2 cellular contexts compared by ENCODE assay signal in genomic region chr3:73052857-73053256, GRCh38.
TF ChIP-seq lines count a peak whose summit lies in the region.

No MANE protein-coding gene starts in this region.

TF ChIP-seq in endothelial cell of umbilical vein, 7 proteins besides CTCF, POLR2A, EP300 and RAD21 (continued from another document):
- TF ChIP-seq EZH2 (IDR thresholded peaks at IDR 0.05; ENCODE audit: borderline replicate concordance, low read depth, low read length, severe bottlenecking): no peak

TF ChIP-seq in WTC11, 78 proteins besides CTCF, POLR2A, EP300 and RAD21 (continued from another document):
- TF ChIP-seq, protein P1, sequence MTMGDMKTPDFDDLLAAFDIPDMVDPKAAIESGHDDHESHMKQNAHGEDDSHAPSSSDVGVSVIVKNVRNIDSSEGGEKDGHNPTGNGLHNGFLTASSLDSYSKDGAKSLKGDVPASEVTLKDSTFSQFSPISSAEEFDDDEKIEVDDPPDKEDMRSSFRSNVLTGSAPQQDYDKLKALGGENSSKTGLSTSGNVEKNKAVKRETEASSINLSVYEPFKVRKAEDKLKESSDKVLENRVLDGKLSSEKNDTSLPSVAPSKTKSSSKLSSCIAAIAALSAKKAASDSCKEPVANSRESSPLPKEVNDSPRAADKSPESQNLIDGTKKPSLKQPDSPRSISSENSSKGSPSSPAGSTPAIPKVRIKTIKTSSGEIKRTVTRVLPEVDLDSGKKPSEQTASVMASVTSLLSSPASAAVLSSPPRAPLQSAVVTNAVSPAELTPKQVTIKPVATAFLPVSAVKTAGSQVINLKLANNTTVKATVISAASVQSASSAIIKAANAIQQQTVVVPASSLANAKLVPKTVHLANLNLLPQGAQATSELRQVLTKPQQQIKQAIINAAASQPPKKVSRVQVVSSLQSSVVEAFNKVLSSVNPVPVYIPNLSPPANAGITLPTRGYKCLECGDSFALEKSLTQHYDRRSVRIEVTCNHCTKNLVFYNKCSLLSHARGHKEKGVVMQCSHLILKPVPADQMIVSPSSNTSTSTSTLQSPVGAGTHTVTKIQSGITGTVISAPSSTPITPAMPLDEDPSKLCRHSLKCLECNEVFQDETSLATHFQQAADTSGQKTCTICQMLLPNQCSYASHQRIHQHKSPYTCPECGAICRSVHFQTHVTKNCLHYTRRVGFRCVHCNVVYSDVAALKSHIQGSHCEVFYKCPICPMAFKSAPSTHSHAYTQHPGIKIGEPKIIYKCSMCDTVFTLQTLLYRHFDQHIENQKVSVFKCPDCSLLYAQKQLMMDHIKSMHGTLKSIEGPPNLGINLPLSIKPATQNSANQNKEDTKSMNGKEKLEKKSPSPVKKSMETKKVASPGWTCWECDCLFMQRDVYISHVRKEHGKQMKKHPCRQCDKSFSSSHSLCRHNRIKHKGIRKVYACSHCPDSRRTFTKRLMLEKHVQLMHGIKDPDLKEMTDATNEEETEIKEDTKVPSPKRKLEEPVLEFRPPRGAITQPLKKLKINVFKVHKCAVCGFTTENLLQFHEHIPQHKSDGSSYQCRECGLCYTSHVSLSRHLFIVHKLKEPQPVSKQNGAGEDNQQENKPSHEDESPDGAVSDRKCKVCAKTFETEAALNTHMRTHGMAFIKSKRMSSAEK (CRISPR knock-in tag; IDR thresholded peaks at IDR 0.05; ENCODE audit: borderline replicate concordance): no peak
- TF ChIP-seq ZNF219 (CRISPR knock-in tag; IDR thresholded peaks at IDR 0.05; ENCODE audit: borderline replicate concordance) (no peak), ATF3 (CRISPR knock-in tag; conservative IDR thresholded peaks at IDR 0.05) (no peak), CREB1 (CRISPR knock-in tag; IDR thresholded peaks at IDR 0.05) (no peak), NR3C1 (CRISPR knock-in tag; conservative IDR thresholded peaks at IDR 0.05; ENCODE audit: low read depth) (no peak)
- TF ChIP-seq, protein P2, sequence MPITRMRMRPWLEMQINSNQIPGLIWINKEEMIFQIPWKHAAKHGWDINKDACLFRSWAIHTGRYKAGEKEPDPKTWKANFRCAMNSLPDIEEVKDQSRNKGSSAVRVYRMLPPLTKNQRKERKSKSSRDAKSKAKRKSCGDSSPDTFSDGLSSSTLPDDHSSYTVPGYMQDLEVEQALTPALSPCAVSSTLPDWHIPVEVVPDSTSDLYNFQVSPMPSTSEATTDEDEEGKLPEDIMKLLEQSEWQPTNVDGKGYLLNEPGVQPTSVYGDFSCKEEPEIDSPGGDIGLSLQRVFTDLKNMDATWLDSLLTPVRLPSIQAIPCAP (CRISPR knock-in tag; IDR thresholded peaks at IDR 0.05): no peak
- TF ChIP-seq, protein P3, sequence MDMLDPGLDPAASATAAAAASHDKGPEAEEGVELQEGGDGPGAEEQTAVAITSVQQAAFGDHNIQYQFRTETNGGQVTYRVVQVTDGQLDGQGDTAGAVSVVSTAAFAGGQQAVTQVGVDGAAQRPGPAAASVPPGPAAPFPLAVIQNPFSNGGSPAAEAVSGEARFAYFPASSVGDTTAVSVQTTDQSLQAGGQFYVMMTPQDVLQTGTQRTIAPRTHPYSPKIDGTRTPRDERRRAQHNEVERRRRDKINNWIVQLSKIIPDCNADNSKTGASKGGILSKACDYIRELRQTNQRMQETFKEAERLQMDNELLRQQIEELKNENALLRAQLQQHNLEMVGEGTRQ (CRISPR knock-in tag; IDR thresholded peaks at IDR 0.05): no peak
- TF ChIP-seq, protein P4, sequence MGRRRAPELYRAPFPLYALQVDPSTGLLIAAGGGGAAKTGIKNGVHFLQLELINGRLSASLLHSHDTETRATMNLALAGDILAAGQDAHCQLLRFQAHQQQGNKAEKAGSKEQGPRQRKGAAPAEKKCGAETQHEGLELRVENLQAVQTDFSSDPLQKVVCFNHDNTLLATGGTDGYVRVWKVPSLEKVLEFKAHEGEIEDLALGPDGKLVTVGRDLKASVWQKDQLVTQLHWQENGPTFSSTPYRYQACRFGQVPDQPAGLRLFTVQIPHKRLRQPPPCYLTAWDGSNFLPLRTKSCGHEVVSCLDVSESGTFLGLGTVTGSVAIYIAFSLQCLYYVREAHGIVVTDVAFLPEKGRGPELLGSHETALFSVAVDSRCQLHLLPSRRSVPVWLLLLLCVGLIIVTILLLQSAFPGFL (CRISPR knock-in tag; IDR thresholded peaks at IDR 0.05; ENCODE audit: borderline replicate concordance): no peak
